ENCODE assay signal across 8 cellular contexts in the genomic region with DNA sequence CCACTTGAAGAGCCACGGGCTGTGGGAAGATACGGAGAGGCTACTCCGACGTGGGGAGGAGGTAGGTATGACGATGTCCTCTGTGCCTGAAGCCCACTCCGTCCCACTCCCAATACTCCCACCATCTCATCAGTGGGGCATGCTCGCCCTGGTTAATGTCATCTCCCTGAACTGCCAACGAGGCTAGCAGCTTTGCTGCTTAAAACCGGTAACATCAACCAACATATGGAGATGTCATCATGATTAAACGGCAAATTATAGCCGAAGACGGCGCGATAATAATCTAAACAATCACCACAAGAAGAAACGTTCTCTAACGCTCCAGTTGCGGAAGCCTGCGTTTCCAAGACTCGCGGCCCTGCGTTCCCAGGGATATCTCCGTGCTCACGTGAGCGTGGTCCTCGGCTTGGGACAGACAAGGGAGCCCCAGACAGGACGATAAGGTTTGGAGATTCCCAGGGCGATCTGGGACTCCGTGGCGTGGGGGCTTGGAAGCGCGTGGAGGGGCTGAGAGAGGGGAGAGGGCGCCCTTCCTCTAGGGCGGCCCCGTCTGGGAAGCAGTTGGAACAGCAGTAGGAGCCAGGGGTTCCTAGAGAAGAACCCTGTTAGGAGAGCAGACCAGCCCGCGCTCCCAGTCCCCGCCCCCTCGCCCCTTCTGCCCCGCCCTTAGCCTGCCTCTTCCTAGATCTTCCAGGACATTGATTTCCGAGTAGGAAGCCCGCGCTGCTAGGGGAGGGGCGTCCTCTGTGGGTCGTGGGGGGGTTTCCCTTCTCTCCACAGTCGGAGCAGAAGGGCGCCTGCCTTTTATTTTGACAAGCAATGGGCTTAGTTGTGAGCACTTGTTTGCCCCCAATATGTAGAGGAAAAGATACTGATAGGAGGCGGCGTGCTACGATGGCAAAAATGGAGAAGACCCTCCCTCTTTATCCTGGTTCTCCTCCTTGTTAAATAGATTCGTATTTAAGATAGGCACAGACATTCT. TPM values are rescaled to one million over a fixed set of nuclear protein-coding genes. Genes with fewer than 3 reads are reported as not detected.
DNase-seq lines count a peak whose midpoint lies in the region; ATAC-seq and TF ChIP-seq lines count a peak whose summit lies in the region.

No MANE protein-coding gene starts in this region.

- H3K4me2 ChIP-seq in parathyroid adenoma (ENCODE audit: low read length) = peak overlapping the region; percentile 89

- H3K27ac ChIP-seq in cardiac muscle cell = no peak overlapping the region
- peak overlapping the region; percentile 94 for H3K27ac ChIP-seq in parathyroid adenoma

- H3K9ac ChIP-seq in parathyroid adenoma = peak overlapping the region; percentile 8

- H2AFZ ChIP-seq in parathyroid adenoma = peak overlapping the region; percentile 96

- H3K27me3 ChIP-seq in MG63 (no peaks in the 10 kb centered on the region), cardiac muscle cell (peaks cover 96% of the 10 kb centered on the region), parathyroid adenoma (ENCODE audit: control insufficient read depth, insufficient read depth, low read length) (peaks cover 8% of the 10 kb centered on the region)

- ATAC-seq in HG03097 (IDR thresholded peaks at IDR 0.05; ENCODE audit: low FRiP score, unreplicated experiment) = no peak

- DNase-seq in DMS79 (lab: John Stamatoyannopoulos, UW) (peak; percentile 40), MG63 (peak; percentile 93), cardiac muscle cell (ENCODE audit: low read depth in 1 of 2, low spot score in 1 of 2) (peak in 1 of 2 donors; percentile 75), T-helper 9 cell (no peak)
- DNase-seq in activated T-cell treated with anti-CD3 and anti-CD28 coated beads, Interleukin-2, amount 50 U/mL, for 48 hours = peak; percentile 48
- DNase-seq in stimulated activated CD4-positive, alpha-beta T cell treated with anti-CD3 and anti-CD28 coated beads, Interleukin-2, amount 100 ng/mL, for 48 hours = no peak

- H3K9me3 ChIP-seq in MG63 = no peaks in the 10 kb centered on the region
- H3K9me3 ChIP-seq in cardiac muscle cell (ENCODE audit: low read depth) = no peaks in the 10 kb centered on the region
- H3K9me3 ChIP-seq in parathyroid adenoma (ENCODE audit: control insufficient read depth, low read length) = no peaks in the 10 kb centered on the region

- no peaks in the 10 kb centered on the region for H3K79me2 ChIP-seq in parathyroid adenoma

- peak overlapping the region; percentile 60 for H3K4me3 ChIP-seq in MG63
- peak overlapping the region; percentile 29 for H3K4me3 ChIP-seq in cardiac muscle cell
- peak overlapping the region; percentile 75 for H3K4me3 ChIP-seq in parathyroid adenoma (ENCODE audit: low read depth, low read length)

- TF ChIP-seq CTCF in cardiac muscle cell (IDR thresholded peaks at IDR 0.05; ENCODE audit: low read depth, low read length) = peak; percentile 30
- TF ChIP-seq CTCF in parathyroid adenoma (IDR thresholded peaks at IDR 0.05) = peak; percentile 46

- peaks cover 10% of the 10 kb centered on the region for H3K4me1 ChIP-seq in cardiac muscle cell (ENCODE audit: low read depth)
- H3K4me1 ChIP-seq in parathyroid adenoma = peaks cover 7% of the 10 kb centered on the region

- H3K36me3 ChIP-seq in MG63 = peaks cover 4% of the 10 kb centered on the region
- no peaks in the 10 kb centered on the region for H3K36me3 ChIP-seq in cardiac muscle cell
- no peaks in the 10 kb centered on the region for H3K36me3 ChIP-seq in parathyroid adenoma (ENCODE audit: control insufficient read depth, insufficient read depth, low read length)

RNA-seq across cellular contexts. Expression of a gene that starts 10.7 kb away (rescaled TPM):
- total RNA-seq in MG63 (2014; rRNA removed; shearing (Covaris generic); ENCODE audit: low replicate concordance) = 36.5 and 44.1 TPM in 2 replicates
- 0.78 and 0.92 TPM in 2 replicates for total RNA-seq in cardiac muscle cell
- 0.26 and 0.69 TPM in 2 replicates for polyA plus RNA-seq in cardiac muscle cell

Comparison
In these comparisons a context has a peak if more than half of its experiments do, and no peak if none do; other contexts are left out.
1. DNase-seq: peak in DMS79 (single experiment), MG63 (single experiment) and activated T-cell treated with anti-CD3 and anti-CD28 coated beads, Interleukin-2, amount 50 U/mL, for 48 hours (2 of 2); none in T-helper 9 cell (single experiment) and stimulated activated CD4-positive, alpha-beta T cell treated with anti-CD3 and anti-CD28 coated beads, Interleukin-2, amount 100 ng/mL, for 48 hours (0 of 2).
2. RNA of a gene that starts 10.7 kb away (total RNA-seq): 36.5 to 44.1 TPM in MG63; 0.78 to 0.92 TPM in cardiac muscle cell; every median in the first group is over 10 times any median in the second.
3. Peak in every context shown above with its lines, with median percentiles within 50 percentile points of each other: H3K4me3 ChIP-seq.